ENCODE assay signal across 9 cellular contexts in the genomic region with DNA sequence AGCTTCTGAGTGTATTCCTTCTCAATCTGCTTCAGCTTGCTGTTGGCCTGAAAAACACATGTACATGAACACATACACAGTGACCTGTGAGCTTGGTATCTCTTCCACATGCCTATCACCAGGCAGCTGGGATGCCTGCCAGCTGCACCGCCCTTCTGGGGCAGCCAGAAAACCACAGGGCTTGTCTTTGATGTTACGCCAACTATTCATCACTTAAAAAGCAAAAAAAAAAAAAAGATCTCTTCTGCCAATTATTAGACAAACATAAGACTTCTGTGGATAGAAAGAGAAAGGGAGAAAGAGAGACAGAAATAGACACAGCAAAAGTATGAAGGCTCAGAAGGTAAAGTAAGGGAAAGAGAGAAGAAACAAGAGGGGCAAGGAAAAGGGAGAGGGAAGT.
DNase-seq lines count a peak whose midpoint lies in the region; ATAC-seq and TF ChIP-seq lines count a peak whose summit lies in the region.
"Had no signal": no experiment of that assay in that cellular context is flagged by ENCODE, and none has a peak within 500 bp of the region (broad histone marks: within the 10 kb centered on the region; RNA-seq: fewer than 3 reads in every experiment).

No MANE protein-coding gene starts in this region.

- no peak overlapping the region for H3K4me3 ChIP-seq in epithelial cell of proximal tubule (ENCODE audit: low read depth, low read length)
- H3K4me3 ChIP-seq in psoas muscle, result no peak overlapping the region

- peaks cover 13% of the 10 kb centered on the region for H3K4me1 ChIP-seq in psoas muscle

- H3K27me3 ChIP-seq in psoas muscle (ENCODE audit: insufficient read depth in 3 of 3, low read length in 2 of 3), result no peaks in the 10 kb centered on the region
- H3K27me3 ChIP-seq: neutrophil had no signal

- no peak for TF ChIP-seq CTCF in epithelial cell of proximal tubule (conservative IDR thresholded peaks at IDR 0.05; ENCODE audit: low read depth, low read length)
- no peak for TF ChIP-seq CTCF in psoas muscle (IDR thresholded peaks at IDR 0.05)

- H3K9me3 ChIP-seq in psoas muscle, result no peaks in the 10 kb centered on the region
- H3K9me3 ChIP-seq: neutrophil had no signal

- WGBS in psoas muscle, 3 donors, result 16 to 22% (median 17%) methylated on average over 2 of the region's 2 CpGs

- peak overlapping the region; percentile 56 for H3K27ac ChIP-seq in psoas muscle
- H3K27ac ChIP-seq: neutrophil had no signal

- DNase-seq in EH (ENCODE audit: low read depth) (peak; percentile 91), NCI-H2081 treated with DMSO at 0.1 percent for 48 hours (lab: John Stamatoyannopoulos, UW) (peak; percentile 56), epithelial cell of proximal tubule (ENCODE audit: low read depth) (peak; percentile 88), psoas muscle (peak; percentile 65 to 69), NCI-H526 (lab: John Stamatoyannopoulos, UW) (no peak)
- DNase-seq in activated CD4-positive, alpha-beta T cell treated with anti-CD3 and anti-CD28 coated beads, Interleukin-2, amount 50 U/mL, for 4 hours, result peak; percentile 27 to 28
- DNase-seq in NK-92 treated with Interleukin-12 subunit alpha and Interleukin-12 subunit beta, amount 100 ng/mL, for 24 hours (lab: John Stamatoyannopoulos, UW), result no peak

- ATAC-seq in psoas muscle, result peak; percentile 73 to 94 (median 88)
- no peak for ATAC-seq in HG03039 (IDR thresholded peaks at IDR 0.05; ENCODE audit: unreplicated experiment)

- intact Hi-C loops in psoas muscle (cut with DNase I), result loop anchor here in 1 of 2 donors (10.0 kb wide), 2 partner anchors 186 to 296 kb away; a partner anchor contains a TSS

- no peaks in the 10 kb centered on the region for H3K36me3 ChIP-seq in psoas muscle (ENCODE audit: insufficient read depth in 1 of 2, low read depth in 1 of 2)
- H3K36me3 ChIP-seq: neutrophil had no signal

Comparison
In these comparisons a context has a peak if more than half of its experiments do, and no peak if none do; other contexts are left out.
1. DNase-seq: peak in EH (single experiment), NCI-H2081 treated with DMSO at 0.1 percent for 48 hours (single experiment), activated CD4-positive, alpha-beta T cell treated with anti-CD3 and anti-CD28 coated beads, Interleukin-2, amount 50 U/mL, for 4 hours (2 of 2), epithelial cell of proximal tubule (single experiment) and psoas muscle (2 of 2); none in NCI-H526 (0 of 2) and NK-92 treated with Interleukin-12 subunit alpha and Interleukin-12 subunit beta, amount 100 ng/mL, for 24 hours (single experiment).